ENCODE assay signal across 9 cellular contexts in genomic region chr17:74368341-74369152, GRCh38. TPM values are rescaled to one million over a fixed set of nuclear protein-coding genes. Genes with fewer than 3 reads are reported as not detected.
DNase-seq lines count a peak whose midpoint lies in the region; ATAC-seq, FAIRE-seq and TF ChIP-seq lines count a peak whose summit lies in the region.
"Had no signal": no experiment of that assay in that cellular context is flagged by ENCODE, and none has a peak within 500 bp of the region (broad histone marks: within the 10 kb centered on the region; RNA-seq: fewer than 3 reads in every experiment).

No MANE protein-coding gene starts in this region.

- FAIRE-seq in GM12892 (lab: Jason Lieb, UNC): peak; percentile 79

- H2BK5ac ChIP-seq in mesendoderm (ENCODE audit: low read length): no peak overlapping the region

- H4K8ac ChIP-seq in mesendoderm (ENCODE audit: low read depth, low read length): no peak overlapping the region

- no peak overlapping the region for H3K4ac ChIP-seq in mesendoderm (ENCODE audit: low read depth, low read length)

- no peak for TF ChIP-seq POLR2A in GM12892 (IDR thresholded peaks at IDR 0.05; ENCODE audit: low read depth, low read length)

- no peak overlapping the region for H2BK120ac ChIP-seq in mesendoderm (ENCODE audit: low read depth, low read length)

- DNase-seq in A172 (ENCODE audit: low spot score) (peak; percentile 60), GM12892 (ENCODE audit: insufficient read length) (peak; percentile 78), NCI-H460 (ENCODE audit: extremely low read depth, low read depth) (peak; percentile 64), mesendoderm (peak; percentile 66)
- peak; percentile 25 to 68 for DNase-seq in activated CD8-positive, alpha-beta memory T cell treated with anti-CD3 and anti-CD28 coated beads for 1 hour (ENCODE audit: extremely low read depth in 1 of 2, low read depth in 1 of 2)
- DNase-seq in effector CD4-positive, alpha-beta T cell: peak; percentile 63
- DNase-seq in stimulated activated CD8-positive, alpha-beta memory T cell treated with anti-CD3 and anti-CD28 coated beads, Interleukin-15, amount 100 ng/mL, for 4 hours (ENCODE audit: low read depth in 2 of 2): peak; percentile 26 to 42

- no peaks in the 10 kb centered on the region for H3K4me1 ChIP-seq in mesendoderm (ENCODE audit: control insufficient read depth, low read depth, low read length)

- H3K18ac ChIP-seq in mesendoderm (ENCODE audit: low read length): no peak overlapping the region

- no peak overlapping the region for H3K4me2 ChIP-seq in mesendoderm (ENCODE audit: low read length)

- no peaks in the 10 kb centered on the region for H3K27me3 ChIP-seq in mesendoderm (ENCODE audit: insufficient read depth, low read length, poor library complexity)

- no peaks in the 10 kb centered on the region for H3K79me2 ChIP-seq in mesendoderm (ENCODE audit: control insufficient read depth, insufficient read depth, low read length)

- H2BK15ac ChIP-seq in mesendoderm (replicated peaks; ENCODE audit: low read depth): no peak overlapping the region

- H4K5ac ChIP-seq in mesendoderm (ENCODE audit: low read length): no peak overlapping the region

- H3K23ac ChIP-seq in mesendoderm (ENCODE audit: low read length): no peak overlapping the region

- H3K56ac ChIP-seq in mesendoderm (ENCODE audit: low read length): no peak overlapping the region

- WGBS in mesendoderm (ENCODE audit: extremely low coverage, insufficient coverage, low lambda C conversion rate): no CpG with 5 or more reads among the region's 14 CpGs

- no peaks in the 10 kb centered on the region for H3K79me1 ChIP-seq in mesendoderm (ENCODE audit: low read length)

- no peak overlapping the region for H2AK5ac ChIP-seq in mesendoderm (ENCODE audit: low read length)

- H3K27ac ChIP-seq in mesendoderm (ENCODE audit: low read depth, low read length): no peak overlapping the region

- H3K9ac ChIP-seq in mesendoderm (ENCODE audit: low read length): no peak overlapping the region

- ATAC-seq in HG03280 (IDR thresholded peaks at IDR 0.05; ENCODE audit: unreplicated experiment): no peak

- no peaks in the 10 kb centered on the region for H3K36me3 ChIP-seq in mesendoderm (ENCODE audit: control insufficient read depth, insufficient read depth, low read length)

- no peak overlapping the region for H3K4me3 ChIP-seq in mesendoderm (ENCODE audit: low read length)

RNA-seq across cellular contexts. Expression of gene GPR142, which starts 1.2 kb away (rescaled TPM):
- not detected in 2 replicates for total RNA-seq in A172 (2014; rRNA removed; shearing (Covaris generic))
- not detected for polyA plus RNA-seq in GM12892 (2012; ENCODE audit: missing spikeins)
- total RNA-seq in NCI-H460 (2014; rRNA removed; shearing (Covaris generic)): not detected in 2 replicates
- polyA plus RNA-seq in NCI-H460 (2014; cell fraction: nucleus; rRNA removed): not detected in 2 replicates
- not detected for polyA plus RNA-seq in mesendoderm (2013, experiment 1 of 2)
- not detected for polyA plus RNA-seq in mesendoderm (2013, experiment 2 of 2)
- total RNA-seq: urinary bladder had no signal

RNA-seq across cellular contexts. Expression of gene BTBD17, which starts 6.9 kb away (rescaled TPM):
- not detected in 2 replicates for total RNA-seq in A172 (2014; rRNA removed; shearing (Covaris generic))
- polyA plus RNA-seq in GM12892 (2012; ENCODE audit: missing spikeins): not detected
- not detected in 2 replicates for total RNA-seq in NCI-H460 (2014; rRNA removed; shearing (Covaris generic))
- not detected in 2 replicates for polyA plus RNA-seq in NCI-H460 (2014; cell fraction: nucleus; rRNA removed)
- 0.65 TPM for polyA plus RNA-seq in mesendoderm (2013, experiment 1 of 2)
- polyA plus RNA-seq in mesendoderm (2013, experiment 2 of 2): 0.73 TPM
- total RNA-seq: urinary bladder had no signal
- polyA plus RNA-seq: urinary bladder had no signal

RNA-seq across cellular contexts. Expression of gene KIF19, which starts 42.5 kb away (rescaled TPM):
- total RNA-seq in A172 (2014; rRNA removed; shearing (Covaris generic)): not detected in 2 replicates
- not detected for polyA plus RNA-seq in GM12892 (2012; ENCODE audit: missing spikeins)
- not detected in 2 replicates for total RNA-seq in NCI-H460 (2014; rRNA removed; shearing (Covaris generic))
- not detected in 2 replicates for polyA plus RNA-seq in NCI-H460 (2014; cell fraction: nucleus; rRNA removed)
- 0.01 TPM for polyA plus RNA-seq in mesendoderm (2013, experiment 1 of 2)
- polyA plus RNA-seq in mesendoderm (2013, experiment 2 of 2): 0.03 TPM
